28 cellular contexts compared by ENCODE assay signal in genomic region chr14:85483037-85483436, GRCh38. TPM values are rescaled to one million over a fixed set of nuclear protein-coding genes. Genes with fewer than 3 reads are reported as not detected.
DNase-seq lines count a peak whose midpoint lies in the region; ATAC-seq and TF ChIP-seq lines count a peak whose summit lies in the region.
"Had no signal": no experiment of that assay in that cellular context is flagged by ENCODE, and none has a peak within 500 bp of the region (broad histone marks: within the 10 kb centered on the region; RNA-seq: fewer than 3 reads in every experiment).

No MANE protein-coding gene starts in this region.

- H3K4me2 ChIP-seq in GM23248 (ENCODE audit: unreplicated experiment), result peak overlapping the region; percentile 56
- H3K4me2 ChIP-seq: SK-N-SH had no signal

- H3K36me3 Mint-ChIP-seq in osteocyte (ENCODE audit: unreplicated experiment), result no peaks in the 10 kb centered on the region
- H3K36me3 Mint-ChIP-seq: activated naive CD4-positive, alpha-beta T cell treated with anti-CD3 and anti-CD28 coated beads, Interleukin-2, amount 50 U/mL, for 24 hours; stimulated activated memory B cell treated with anti-CD40 and anti-IgM and Interleukin-4, amounts not matched to agents 10 μg/mL and 1 μg/mL and 100 μg/mL, for 72 hours; WTC11 had no signal

- ATAC-seq in GM18505 (IDR thresholded peaks at IDR 0.05; ENCODE audit: unreplicated experiment) (no peak), GM19452 (IDR thresholded peaks at IDR 0.05; ENCODE audit: unreplicated experiment) (no peak)
- ATAC-seq: gastroesophageal sphincter; stimulated activated memory B cell treated with anti-CD40 and anti-IgM and Interleukin-4, amounts not matched to agents 10 μg/mL and 1 μg/mL and 100 μg/mL, for 72 hours; WTC11 had no signal

- H3K27ac ChIP-seq in GM23248, result peak overlapping the region; percentile 29
- H3K27ac ChIP-seq: ascending aorta, gastroesophageal sphincter, spleen, uterus had no signal

- DNase-seq in GM23248, result peak; percentile 22
- DNase-seq in astrocyte of the hippocampus (ENCODE audit: low read depth, low spot score), result peak; percentile 16
- peak; percentile 32 for DNase-seq in iris pigment epithelial cell (ENCODE audit: low read depth)
- peak; percentile 44 for DNase-seq in retinal pigment epithelial cell (ENCODE audit: low read depth)
- no peak for DNase-seq in osteocyte (ENCODE audit: extremely low spot score, unreplicated experiment)
- DNase-seq: activated CD4-positive, alpha-beta T cell treated with anti-CD3 and anti-CD28 coated beads, Interleukin-2, amount 50 U/mL, for 1 hour; CD4-positive, alpha-beta T cell; cerebellar nuclear complex; H9; hypothalamus; NCI-H1092 treated with DMSO at 0.1 percent for 48 hours; NCI-H1930; NCI-H526 treated with DMSO at 0.1 percent for 48 hours; RPMI8226; SK-N-SH; spleen; stimulated activated CD4-positive, alpha-beta T cell treated with anti-CD3 and anti-CD28 coated beads, Interleukin-2, amount 100 ng/mL, for 48 hours; testis; uterus had no signal

- peak overlapping the region; percentile 42 for H2AFZ ChIP-seq in GM23248

- H3K27ac Mint-ChIP-seq in osteocyte (ENCODE audit: unreplicated experiment), result no peak overlapping the region
- H3K27ac Mint-ChIP-seq: activated naive CD4-positive, alpha-beta T cell treated with anti-CD3 and anti-CD28 coated beads, Interleukin-2, amount 50 U/mL, for 24 hours; activated T-helper 1 cell treated with anti-CD3 and anti-CD28 coated beads, Interleukin-12 subunit alpha, Interleukin-12 subunit beta, Interleukin-2, Interleukin-4 antibody, amounts not matched to agents 30 ng/mL and 10 ng/mL and 1 ng/mL, durations not matched to agents 14 hours and 24 hours and 36 hours; CD4-positive, alpha-beta T cell; H9; stimulated activated memory B cell treated with anti-CD40 and anti-IgM and Interleukin-4, amounts not matched to agents 10 μg/mL and 1 μg/mL and 100 μg/mL, for 72 hours; WTC11 had no signal

- no peaks in the 10 kb centered on the region for H3K27me3 Mint-ChIP-seq in osteocyte (ENCODE audit: unreplicated experiment)
- H3K27me3 Mint-ChIP-seq: activated naive CD4-positive, alpha-beta T cell treated with anti-CD3 and anti-CD28 coated beads, Interleukin-2, amount 50 U/mL, for 24 hours; CD4-positive, alpha-beta T cell; stimulated activated memory B cell treated with anti-CD40 and anti-IgM and Interleukin-4, amounts not matched to agents 10 μg/mL and 1 μg/mL and 100 μg/mL, for 72 hours had no signal

- no peak for TF ChIP-seq POLR2A in GM18505 (IDR thresholded peaks at IDR 0.05; ENCODE audit: borderline replicate concordance, extremely low read depth, insufficient read depth, insufficient read length)

- H3K4me1 ChIP-seq in GM23248 (ENCODE audit: insufficient read depth), result peaks cover 26% of the 10 kb centered on the region
- H3K4me1 ChIP-seq: ascending aorta, gastroesophageal sphincter, spleen, uterus had no signal

- no peaks in the 10 kb centered on the region for H3K9me2 ChIP-seq in GM23248 (ENCODE audit: insufficient read depth)
- H3K9me2 ChIP-seq: SK-N-SH had no signal

- H3K27me3 ChIP-seq in GM23248 (replicated peaks; ENCODE audit: insufficient read depth), result no peaks in the 10 kb centered on the region
- H3K27me3 ChIP-seq: ascending aorta, gastroesophageal sphincter, spleen, testis, uterus had no signal

- WGBS in GM23248 (ENCODE audit: low coverage in 1 of 2, low lambda C conversion rate in 2 of 2, missing lambda C conversion rate in 2 of 2), 2 experiments, result 4 to 11% methylated on average over 2 of the region's 2 CpGs

- H3K9me3 Mint-ChIP-seq in osteocyte (ENCODE audit: unreplicated experiment), result no peaks in the 10 kb centered on the region
- H3K9me3 Mint-ChIP-seq: H9 had no signal

- H3K4me3 ChIP-seq in GM23248, result no peak overlapping the region
- no peak overlapping the region for H3K4me3 ChIP-seq in retinal pigment epithelial cell (ENCODE audit: low read length)
- H3K4me3 ChIP-seq: ascending aorta, gastroesophageal sphincter, spleen, testis, uterus had no signal

- H3K4me3 Mint-ChIP-seq in osteocyte (ENCODE audit: unreplicated experiment), result no peak overlapping the region
- H3K4me3 Mint-ChIP-seq: activated naive CD4-positive, alpha-beta T cell treated with anti-CD3 and anti-CD28 coated beads, Interleukin-2, amount 50 U/mL, for 24 hours; activated T-helper 1 cell treated with anti-CD3 and anti-CD28 coated beads, Interleukin-12 subunit alpha, Interleukin-12 subunit beta, Interleukin-2, Interleukin-4 antibody, amounts not matched to agents 30 ng/mL and 10 ng/mL and 1 ng/mL, durations not matched to agents 14 hours and 24 hours and 36 hours; CD4-positive, alpha-beta T cell; H9; stimulated activated memory B cell treated with anti-CD40 and anti-IgM and Interleukin-4, amounts not matched to agents 10 μg/mL and 1 μg/mL and 100 μg/mL, for 72 hours; WTC11 had no signal

- in situ Hi-C loops in GM23248 (cut with MboI), result no loop called here

- TF ChIP-seq CTCF in retinal pigment epithelial cell (conservative IDR thresholded peaks at IDR 0.05; ENCODE audit: low read depth, low read length) (no peak), osteocyte (IDR thresholded peaks at IDR 0.05) (no peak)

- H3K9ac ChIP-seq in GM23248, result no peak overlapping the region
- H3K9ac ChIP-seq: SK-N-SH had no signal

- no peaks in the 10 kb centered on the region for H4K20me1 ChIP-seq in GM23248 (ENCODE audit: insufficient read depth)

- peaks cover 30% of the 10 kb centered on the region for H3F3A ChIP-seq in GM23248 (ENCODE audit: insufficient read depth)

- peaks cover 4% of the 10 kb centered on the region for H3K4me1 Mint-ChIP-seq in osteocyte (ENCODE audit: unreplicated experiment)
- H3K4me1 Mint-ChIP-seq: activated naive CD4-positive, alpha-beta T cell treated with anti-CD3 and anti-CD28 coated beads, Interleukin-2, amount 50 U/mL, for 24 hours; H9; stimulated activated memory B cell treated with anti-CD40 and anti-IgM and Interleukin-4, amounts not matched to agents 10 μg/mL and 1 μg/mL and 100 μg/mL, for 72 hours; WTC11 had no signal

- H3K9me3 ChIP-seq in GM23248 (ENCODE audit: low read depth), result no peaks in the 10 kb centered on the region
- H3K9me3 ChIP-seq: ascending aorta, gastroesophageal sphincter, SK-N-SH, testis, uterus had no signal

- H3K79me2 ChIP-seq in GM23248 (ENCODE audit: insufficient read depth), result no peaks in the 10 kb centered on the region

- no peaks in the 10 kb centered on the region for H3K36me3 ChIP-seq in GM23248 (ENCODE audit: low read depth)
- H3K36me3 ChIP-seq: ascending aorta, gastroesophageal sphincter, spleen, uterus had no signal

RNA-seq across cellular contexts. Expression of gene FLRT2, which starts 46.9 kb away (rescaled TPM):
- 72.8 and 94.1 TPM in 2 replicates for total RNA-seq in GM23248 (2014; rRNA removed; shearing (Covaris generic))
- 34.9 and 40.0 TPM in 2 replicates for polyA plus RNA-seq in GM23248 (2016; fragmentation: Nextera tagmentation; extraction: Ambion mirVana)
- total RNA-seq in osteocyte, result 168 and 181 TPM in 2 replicates
- total RNA-seq: activated T-helper 1 cell treated with anti-CD3 and anti-CD28 coated beads, Interleukin-12 subunit alpha, Interleukin-12 subunit beta, Interleukin-2, Interleukin-4 antibody, amounts not matched to agents 30 ng/mL and 10 ng/mL and 1 ng/mL, durations not matched to agents 14 hours and 24 hours and 36 hours; CD4-positive, alpha-beta T cell; T-helper 2 cell treated with Interferon-gamma antibody and Interleukin-4, amounts not matched to agents 100 ng/mL and 5 ng/mL, for 36 hours had no signal
